12 cellular contexts compared by ENCODE assay signal in the genomic region with DNA sequence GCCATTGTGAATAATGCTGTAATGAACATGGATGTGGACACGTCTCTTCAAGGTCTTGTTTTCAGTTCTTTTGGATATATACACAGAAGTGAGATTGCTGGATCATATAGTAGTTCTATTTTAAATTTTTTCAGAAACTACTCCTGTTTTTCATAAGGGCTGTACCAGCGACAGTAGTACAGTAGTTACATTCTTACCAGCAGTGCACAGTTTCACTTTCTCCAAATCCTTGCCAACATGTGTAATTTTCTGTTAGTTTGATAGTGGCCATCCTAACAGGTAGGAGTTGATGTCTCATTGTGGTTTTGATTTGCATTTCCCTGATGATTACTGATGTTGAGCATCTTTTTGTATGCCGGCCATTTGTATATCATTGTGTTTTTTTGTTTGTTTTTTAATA.
DNase-seq lines count a peak whose midpoint lies in the region; ATAC-seq and TF ChIP-seq lines count a peak whose summit lies in the region.
"Had no signal": no experiment of that assay in that cellular context is flagged by ENCODE, and none has a peak within 500 bp of the region (broad histone marks: within the 10 kb centered on the region; RNA-seq: fewer than 3 reads in every experiment).

No MANE protein-coding gene starts in this region.

- peaks cover 9% of the 10 kb centered on the region for H3K4me1 ChIP-seq in effector memory CD4-positive, alpha-beta T cell (ENCODE audit: control insufficient read depth, insufficient read depth, low read length, poor library complexity, severe bottlenecking)
- peaks cover 0 to 44% (median 7%) of the 10 kb centered on the region in 4 donors for H3K4me1 ChIP-seq in tibial nerve

- no peak for TF ChIP-seq EP300 in tibial nerve (IDR thresholded peaks at IDR 0.05)

- no peak for DNase-seq in T-helper 17 cell
- DNase-seq in DMS 273 (lab: John Stamatoyannopoulos, UW; ENCODE audit: unreplicated experiment): no peak
- DNase-seq in effector memory CD4-positive, alpha-beta T cell: no peak
- DNase-seq in NCI-H748 (lab: John Stamatoyannopoulos, UW; ENCODE audit: unreplicated experiment): no peak
- no peak for DNase-seq in tibial nerve (ENCODE audit: low spot score in 2 of 2)
- DNase-seq: activated T-cell treated with anti-CD3 and anti-CD28 coated beads, Interleukin-2, amount 50 U/mL, for 1 hour; NCI-H2171 had no signal

- WGBS in tibial nerve, 2 donors: 79 to 95% methylated on average over 3 of the region's 3 CpGs

- no peaks in the 10 kb centered on the region for H3K27me3 ChIP-seq in effector memory CD4-positive, alpha-beta T cell (replicated peaks; ENCODE audit: control insufficient read depth, insufficient read depth, low read length, poor library complexity, severe bottlenecking)
- H3K27me3 ChIP-seq in tibial nerve: no peaks in the 10 kb centered on the region

- TF ChIP-seq CTCF in tibial nerve (IDR thresholded peaks at IDR 0.05): no peak

- no peak overlapping the region for H3K27ac Mint-ChIP-seq in T-helper 17 cell
- H3K27ac Mint-ChIP-seq: mesothelial cell of epicardium had no signal

- no peak overlapping the region for H3K4me3 Mint-ChIP-seq in T-helper 17 cell
- H3K4me3 Mint-ChIP-seq: mesothelial cell of epicardium had no signal

- H3K27ac ChIP-seq in effector memory CD4-positive, alpha-beta T cell (ENCODE audit: insufficient read depth, low read length, poor library complexity, severe bottlenecking): no peak overlapping the region
- H3K27ac ChIP-seq in tibial nerve: no peak overlapping the region
- H3K27ac ChIP-seq: C4-2B had no signal

- H3K27me3 Mint-ChIP-seq in T-helper 17 cell: no peaks in the 10 kb centered on the region

- H3K36me3 ChIP-seq in effector memory CD4-positive, alpha-beta T cell (ENCODE audit: control insufficient read depth, insufficient read depth, low read length): no peaks in the 10 kb centered on the region
- no peaks in the 10 kb centered on the region for H3K36me3 ChIP-seq in tibial nerve

- TF ChIP-seq POLR2A in tibial nerve (IDR thresholded peaks at IDR 0.05): no peak

- H3K4me1 Mint-ChIP-seq in T-helper 17 cell: peaks cover 35% of the 10 kb centered on the region

- ATAC-seq in GM18511 (IDR thresholded peaks at IDR 0.05; ENCODE audit: unreplicated experiment) (peak; percentile 75), GM19467 (IDR thresholded peaks at IDR 0.05; ENCODE audit: unreplicated experiment) (peak; percentile 68), HG02981 (IDR thresholded peaks at IDR 0.05; ENCODE audit: unreplicated experiment) (peak; percentile 66), T-helper 17 cell (peak; percentile 9)

- H3K4me3 ChIP-seq in effector memory CD4-positive, alpha-beta T cell (ENCODE audit: insufficient read depth, low read depth, low read length, poor library complexity, severe bottlenecking): no peak overlapping the region
- no peak overlapping the region for H3K4me3 ChIP-seq in tibial nerve

- no peaks in the 10 kb centered on the region for H3K36me3 Mint-ChIP-seq in T-helper 17 cell (ENCODE audit: low read depth)

- H3K9me3 ChIP-seq in T-helper 17 cell (ENCODE audit: control insufficient read depth, low read length, poor library complexity, severe bottlenecking): peaks cover 2% of the 10 kb centered on the region
- no peaks in the 10 kb centered on the region for H3K9me3 ChIP-seq in effector memory CD4-positive, alpha-beta T cell (ENCODE audit: control insufficient read depth, low read length)
- H3K9me3 ChIP-seq in tibial nerve: peaks cover 0 to 13% (median 3%) of the 10 kb centered on the region in 4 donors

Comparison
In these comparisons a context has a peak if more than half of its experiments do, and no peak if none do; other contexts are left out.
1. ATAC-seq: peak in every context shown above with its lines; median percentile 75 in GM18511; 68 in GM19467; 66 in HG02981; 9 in T-helper 17 cell.